In genomic region chr5:74464512-74465209, GRCh38 we compare ENCODE assay signal across 19 cellular contexts.
DNase-seq lines count a peak whose midpoint lies in the region; ATAC-seq and TF ChIP-seq lines count a peak whose summit lies in the region.
"Had no signal": no experiment of that assay in that cellular context is flagged by ENCODE, and none has a peak within 500 bp of the region (broad histone marks: within the 10 kb centered on the region; RNA-seq: fewer than 3 reads in every experiment).

No MANE protein-coding gene starts in this region.

- peaks cover 14% of the 10 kb centered on the region for H3K4me1 ChIP-seq in MM.1S (ENCODE audit: low read length)

- CTCF ChIA-PET in activated naive CD4-positive, alpha-beta T cell treated with anti-CD3 and anti-CD28 coated beads, Interleukin-2, amount 10 ng/mL, durations not matched to agents 7 days and 5 days (lab: Charles Lee) = interaction anchor here (0.9 kb wide), 1 partner anchor 563 kb away, joined by 3 read pairs; no protein-coding TSS in a partner anchor

- H3K79me2 ChIP-seq in MM.1S (ENCODE audit: low read length) = no peaks in the 10 kb centered on the region

- TF ChIP-seq CTCF in MM.1S (IDR thresholded peaks at IDR 0.05; ENCODE audit: low read length) = no peak
- no peak for TF ChIP-seq CTCF in cardiac fibroblast (IDR thresholded peaks at IDR 0.05; ENCODE audit: low read depth, low read length)

- no peaks in the 10 kb centered on the region for H3K36me3 ChIP-seq in MM.1S (replicated peaks; ENCODE audit: insufficient read depth, low read length)

- H3K27ac Mint-ChIP-seq in activated naive CD4-positive, alpha-beta T cell treated with anti-CD3 and anti-CD28 coated beads, Interleukin-2, amount 10 ng/mL, durations not matched to agents 7 days and 5 days = no peak overlapping the region
- H3K27ac Mint-ChIP-seq: B cell, H9, progenitor cell of endocrine pancreas had no signal

- H3K27me3 ChIP-seq in MM.1S (replicated peaks; ENCODE audit: insufficient read depth, low read length) = no peaks in the 10 kb centered on the region

- DNase-seq in DMS53 treated with DMSO at 0.1 percent for 48 hours (lab: John Stamatoyannopoulos, UW; ENCODE audit: unreplicated experiment) (peak; percentile 60), MM.1S (peak; percentile 82), cardiac fibroblast (ENCODE audit: low read depth in 2 of 2) (peak; percentile 16 to 84), left colon (no peak), SHP77 (lab: John Stamatoyannopoulos, UW) (no peak), retina (no peak)
- DNase-seq in activated naive CD4-positive, alpha-beta T cell treated with anti-CD3 and anti-CD28 coated beads, Interleukin-2, amount 10 ng/mL, durations not matched to agents 7 days and 5 days = no peak
- DNase-seq: activated effector memory CD4-positive, alpha-beta T cell treated with anti-CD3 and anti-CD28 coated beads, Interleukin-2, amount 50 U/mL, for 16 hours; DMS 273 treated with DMSO at 0.1 percent for 48 hours; effector CD8-positive, alpha-beta T cell; H9; KG1; NCI-H1436 treated with DMSO at 0.1 percent for 48 hours; NCI-H82; substantia nigra had no signal

- peaks cover 9% of the 10 kb centered on the region for H3K27me3 Mint-ChIP-seq in activated naive CD4-positive, alpha-beta T cell treated with anti-CD3 and anti-CD28 coated beads, Interleukin-2, amount 10 ng/mL, durations not matched to agents 7 days and 5 days
- H3K27me3 Mint-ChIP-seq: progenitor cell of endocrine pancreas had no signal

- peak overlapping the region; percentile 84 for H3K27ac ChIP-seq in MM.1S (ENCODE audit: low read length)
- H3K27ac ChIP-seq: VCaP had no signal

- H3K4me3 ChIP-seq in MM.1S (ENCODE audit: low read length) = peak overlapping the region; percentile 36; the same call in 1 of the 2 replicates
- H3K4me3 ChIP-seq in cardiac fibroblast (replicated peaks in 1 of 2; ENCODE audit: low read depth in 2 of 2, low read length in 2 of 2) = no peak overlapping the region

- H3K4me3 Mint-ChIP-seq in activated naive CD4-positive, alpha-beta T cell treated with anti-CD3 and anti-CD28 coated beads, Interleukin-2, amount 10 ng/mL, durations not matched to agents 7 days and 5 days = no peak overlapping the region
- H3K4me3 Mint-ChIP-seq: B cell, H9 had no signal

- H2AFZ ChIP-seq in MM.1S (ENCODE audit: low read length) = no peak overlapping the region; the same call in 1 of the 2 replicates

- H4K20me1 ChIP-seq in MM.1S (ENCODE audit: insufficient read depth, low read length) = no peaks in the 10 kb centered on the region

- no peaks in the 10 kb centered on the region for H3K9me3 ChIP-seq in MM.1S (replicated peaks; ENCODE audit: insufficient read depth, low read length)

- H3K36me3 Mint-ChIP-seq in activated naive CD4-positive, alpha-beta T cell treated with anti-CD3 and anti-CD28 coated beads, Interleukin-2, amount 10 ng/mL, durations not matched to agents 7 days and 5 days = no peaks in the 10 kb centered on the region

- peak; percentile 72 for ATAC-seq in left colon
- no peak for ATAC-seq in HG03378 (IDR thresholded peaks at IDR 0.05; ENCODE audit: unreplicated experiment)

- H3K4me1 Mint-ChIP-seq in activated naive CD4-positive, alpha-beta T cell treated with anti-CD3 and anti-CD28 coated beads, Interleukin-2, amount 10 ng/mL, durations not matched to agents 7 days and 5 days = no peaks in the 10 kb centered on the region
- H3K4me1 Mint-ChIP-seq: B cell had no signal

- no peaks in the 10 kb centered on the region for H3K9me2 ChIP-seq in MM.1S (replicated peaks; ENCODE audit: insufficient read depth, low read length)

- peak overlapping the region; percentile 38; the same call in 1 of the 2 replicates for H3K9ac ChIP-seq in MM.1S (ENCODE audit: low read length)

- peaks cover 16% of the 10 kb centered on the region; the same call in 1 of the 2 replicates for H3F3A ChIP-seq in MM.1S (ENCODE audit: insufficient read depth, low read length)

- no peaks in the 10 kb centered on the region for H3K9me3 Mint-ChIP-seq in activated naive CD4-positive, alpha-beta T cell treated with anti-CD3 and anti-CD28 coated beads, Interleukin-2, amount 10 ng/mL, durations not matched to agents 7 days and 5 days
- H3K9me3 Mint-ChIP-seq: H9 had no signal

- intact Hi-C loops in left colon (cut with DNase I, micrococcal nuclease) = no loop called here

- H3K4me2 ChIP-seq in MM.1S (ENCODE audit: low read depth, low read length) = peak overlapping the region; percentile 73

Comparison
In these comparisons a context has a peak if more than half of its experiments do, and no peak if none do; other contexts are left out.
1. DNase-seq: peak in DMS53 treated with DMSO at 0.1 percent for 48 hours (single experiment), MM.1S (single experiment) and cardiac fibroblast (2 of 2); none in left colon (0 of 2), SHP77 (0 of 2), retina (single experiment) and activated naive CD4-positive, alpha-beta T cell treated with anti-CD3 and anti-CD28 coated beads, Interleukin-2, amount 10 ng/mL, durations not matched to agents 7 days and 5 days (single experiment).